ENCODE assay signal across 8 cellular contexts in the genomic region with DNA sequence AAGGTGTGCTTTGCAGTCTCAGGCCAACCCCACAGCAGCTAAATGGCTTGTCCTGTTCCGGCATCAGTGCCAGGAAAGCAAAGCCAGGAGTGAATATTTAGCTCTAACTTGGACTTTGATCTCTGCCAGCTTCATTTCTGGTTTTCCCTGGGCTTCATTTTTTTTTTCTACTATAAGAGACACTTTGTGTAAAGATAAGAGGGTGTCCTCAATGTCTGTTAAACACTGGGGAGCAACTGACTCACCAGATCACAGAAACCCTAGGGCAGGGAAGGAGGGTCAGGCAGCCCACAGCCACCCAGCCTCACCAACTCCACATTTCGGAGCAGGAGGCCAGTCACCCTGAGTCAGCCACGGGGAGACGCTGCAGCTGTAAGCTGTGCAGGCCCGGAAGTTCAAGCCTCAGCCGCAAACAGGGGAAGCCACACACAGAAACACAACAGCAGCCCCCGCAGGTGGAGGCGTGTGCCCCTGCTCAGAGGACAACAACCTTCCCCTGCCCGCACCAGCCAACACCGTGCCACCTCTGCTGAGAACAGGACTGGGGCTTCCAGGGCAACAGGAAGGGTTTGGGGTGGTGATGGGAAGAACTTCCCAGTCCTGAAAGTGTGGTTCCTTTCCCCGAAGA. TPM values are rescaled to one million over a fixed set of nuclear protein-coding genes. Genes with fewer than 3 reads are reported as not detected.
A peak's percentile ranks its signal among the peaks of the same experiment; 100 is the strongest.
DNase-seq lines count a peak whose midpoint lies in the region; ATAC-seq and TF ChIP-seq lines count a peak whose summit lies in the region.

No MANE protein-coding gene starts in this region.

- H3K9ac ChIP-seq in SU-DHL-6 (ENCODE audit: low read length) = no peak overlapping the region

- in situ Hi-C loops in ACHN (cut with HindIII; ENCODE audit: low pct_ligation_motif_present, low pct_unique_long_range_greater_than_20kb, low sequenced_read_pairs) = no loop called here

- H2AFZ ChIP-seq in SU-DHL-6 (ENCODE audit: low read depth, low read length, severe bottlenecking) (no peak overlapping the region), hepatocyte (no peak overlapping the region)

- H3K4me1 ChIP-seq in hepatocyte (ENCODE audit: insufficient read depth) = peaks cover 48% of the 10 kb centered on the region

- peak; percentile 66 for ATAC-seq in HG03280 (IDR thresholded peaks at IDR 0.05; ENCODE audit: unreplicated experiment)

- H3K9me2 ChIP-seq in SU-DHL-6 (replicated peaks; ENCODE audit: insufficient read depth, low read length) (no peaks in the 10 kb centered on the region), hepatocyte (replicated peaks; ENCODE audit: insufficient read depth) (no peaks in the 10 kb centered on the region)

- H3K27ac ChIP-seq in SU-DHL-6 (ENCODE audit: low read depth, low read length) (no peak overlapping the region), adipose tissue (ENCODE audit: low read depth, low read length) (peak overlapping the region; percentile 98), hepatocyte (peak overlapping the region; percentile 99), skin epidermis (peak overlapping the region; percentile 63 to 100 (median 99))

- H3F3A ChIP-seq in SU-DHL-6 (ENCODE audit: insufficient read depth) = no peaks in the 10 kb centered on the region

- no peaks in the 10 kb centered on the region for H4K20me1 ChIP-seq in SU-DHL-6 (ENCODE audit: low read depth, low read length)
- H4K20me1 ChIP-seq in hepatocyte (ENCODE audit: insufficient read depth, poor library complexity, severe bottlenecking) = peaks cover 23% of the 10 kb centered on the region

- no peaks in the 10 kb centered on the region for H3K9me3 ChIP-seq in SU-DHL-6 (ENCODE audit: insufficient read depth, low read length)
- H3K9me3 ChIP-seq in hepatocyte (ENCODE audit: low read depth) = no peaks in the 10 kb centered on the region

- H3K36me3 ChIP-seq in SU-DHL-6 (ENCODE audit: low read length) = no peaks in the 10 kb centered on the region
- H3K36me3 ChIP-seq in hepatocyte (replicated peaks; ENCODE audit: insufficient read depth, low read depth) = peaks cover 4% of the 10 kb centered on the region

- H3K27me3 ChIP-seq in SU-DHL-6 (ENCODE audit: low read length) (no peaks in the 10 kb centered on the region), hepatocyte (no peaks in the 10 kb centered on the region)

- no peaks in the 10 kb centered on the region for H3K79me2 ChIP-seq in SU-DHL-6 (ENCODE audit: insufficient read depth, low read length)
- H3K79me2 ChIP-seq in hepatocyte = peaks cover 80% of the 10 kb centered on the region

- DNase-seq in ACHN (peak; percentile 92), hepatocyte (ENCODE audit: low spot score) (peak; percentile 88), NCI-H1694 (lab: John Stamatoyannopoulos, UW) (no peak)

- WGBS in adipose tissue, 3 donors = 1 to 2% (median 2%) methylated on average over 11 of the region's 11 CpGs
- WGBS in hepatocyte (ENCODE audit: low lambda C conversion rate, missing lambda C conversion rate) = 16% methylated on average over 11 of the region's 11 CpGs

- H3K4me3 ChIP-seq in SU-DHL-6 (ENCODE audit: insufficient read depth, low read length, poor library complexity, severe bottlenecking) (no peak overlapping the region), hepatocyte (no peak overlapping the region), skin epidermis (peak overlapping the region; percentile 19 to 95 (median 73))

- TF ChIP-seq CTCF in SU-DHL-6 (IDR thresholded peaks at IDR 0.05; ENCODE audit: insufficient read depth, low read length, poor library complexity, severe bottlenecking) (peak; percentile 53), hepatocyte (IDR thresholded peaks at IDR 0.05; ENCODE audit: poor library complexity) (peak; percentile 55)

- H3K4me2 ChIP-seq in SU-DHL-6 (ENCODE audit: low read depth, low read length, poor library complexity, severe bottlenecking) (no peak overlapping the region), hepatocyte (peak overlapping the region; percentile 82)

- TF ChIP-seq POLR2A in GM18526 (IDR thresholded peaks at IDR 0.05; ENCODE audit: extremely low read depth, insufficient read length) = peak; percentile 67

RNA-seq across cellular contexts. Expression of gene TNFRSF1A, which starts 6.3 kb away (rescaled TPM):
- polyA plus RNA-seq in adipose tissue = 100 to 1,000 TPM in 1 of 3 donors, 10 to 100 TPM in 2; 46.8 to 238 (median 68.9) TPM
- total RNA-seq in hepatocyte = 110 and 147 TPM in 2 replicates
- polyA plus RNA-seq in hepatocyte = 168 and 188 TPM in 2 replicates

RNA-seq across cellular contexts. Expression of gene PLEKHG6, which starts 25.1 kb away (rescaled TPM):
- 100 to 1,000 TPM in 1 of 3 donors, 1 to 10 TPM in 2; 8.7 to 117 (median 9.8) TPM for polyA plus RNA-seq in adipose tissue
- 36.3 and 85.7 TPM in 2 replicates for total RNA-seq in hepatocyte
- 43.6 and 52.2 TPM in 2 replicates for polyA plus RNA-seq in hepatocyte

RNA-seq across cellular contexts. Expression of gene SCNN1A, which starts 39.8 kb away (rescaled TPM):
- 10 to 100 TPM in 1 of 3 donors, 1 to 10 TPM in 2; 1.0 to 17.0 (median 5.0) TPM for polyA plus RNA-seq in adipose tissue
- 21.7 and 28.6 TPM in 2 replicates for total RNA-seq in hepatocyte
- polyA plus RNA-seq in hepatocyte = 28.4 and 30.0 TPM in 2 replicates

RNA-seq across cellular contexts. Expression of gene LTBR, which starts 48.4 kb away (rescaled TPM):
- 100 to 1,000 TPM in 1 of 3 donors, 10 to 100 TPM in 2; 53.4 to 132 (median 60.0) TPM for polyA plus RNA-seq in adipose tissue
- total RNA-seq in hepatocyte = 35.4 and 42.4 TPM in 2 replicates
- 75.2 and 79.8 TPM in 2 replicates for polyA plus RNA-seq in hepatocyte

Comparison
In these comparisons a context has a peak if more than half of its experiments do, and no peak if none do; other contexts are left out.
1. H3K4me3 ChIP-seq: peak in skin epidermis (7 of 7); none in SU-DHL-6 (single experiment) and hepatocyte (single experiment).